9 cellular contexts compared by ENCODE assay signal in genomic region chr2:219125225-219125885, GRCh38. TPM values are rescaled to one million over a fixed set of nuclear protein-coding genes. Genes with fewer than 3 reads are reported as not detected.
DNase-seq lines count a peak whose midpoint lies in the region; ATAC-seq, FAIRE-seq and TF ChIP-seq lines count a peak whose summit lies in the region.
"Had no signal": no experiment of that assay in that cellular context is flagged by ENCODE, and none has a peak within 500 bp of the region (broad histone marks: within the 10 kb centered on the region; RNA-seq: fewer than 3 reads in every experiment).

No MANE protein-coding gene starts in this region.

- H3K4me1 Mint-ChIP-seq in WTC11 = peaks cover 18% of the 10 kb centered on the region

- H3K9me3 ChIP-seq in kidney (ENCODE audit: control insufficient read depth in 1 of 2, low read length in 2 of 2) (no peaks in the 10 kb centered on the region), uterus (no peaks in the 10 kb centered on the region), HAP-1 (no peaks in the 10 kb centered on the region)

- DNase-seq in stimulated activated CD4-positive, alpha-beta T cell treated with anti-CD3 and anti-CD28 coated beads, Interleukin-15, amount 100 ng/mL, for 24 hours = peak; percentile 25
- no peak for DNase-seq in stimulated activated CD4-positive, alpha-beta T cell treated with anti-CD3 and anti-CD28 coated beads, Interleukin-4, amount 100 ng/mL, for 4 hours
- DNase-seq in WTC11 (ENCODE audit: low spot score) (no peak), kidney (peak; percentile 88), uterus (peak; percentile 31 to 61), activated gamma-delta T cell treated with Interleukin-2 at 50 U/mL for 16 hours (no peak), HAP-1 (ENCODE audit: low spot score in 2 of 2) (no peak)
- DNase-seq: activated naive CD4-positive, alpha-beta T cell treated with anti-CD3 and anti-CD28 coated beads for 36 hours had no signal

- H3K4me3 ChIP-seq in kidney (ENCODE audit: low read length in 2 of 2) = peak overlapping the region; percentile 32 to 36
- H3K4me3 ChIP-seq in uterus = no peak overlapping the region
- no peak overlapping the region for H3K4me3 ChIP-seq in HAP-1

- H3K4me1 ChIP-seq in kidney (ENCODE audit: control insufficient read depth in 1 of 2, insufficient read depth in 1 of 2, low read depth in 1 of 2, low read length in 2 of 2) (peaks cover 30 to 42% of the 10 kb centered on the region in 2 donors), uterus (peaks cover 0 to 4% of the 10 kb centered on the region in 2 donors), HAP-1 (no peaks in the 10 kb centered on the region; the same call in 1 of the 2 replicates)

- TF ChIP-seq CTCF in WTC11 (IDR thresholded peaks at IDR 0.05) (no peak), kidney (IDR thresholded peaks at IDR 0.05; ENCODE audit: borderline replicate concordance, extremely low read depth, insufficient read depth) (no peak), uterus (IDR thresholded peaks at IDR 0.05) (no peak)

- no peaks in the 10 kb centered on the region for H3K36me3 ChIP-seq in kidney (ENCODE audit: control insufficient read depth in 1 of 2, insufficient read depth in 2 of 2, low read length in 2 of 2)
- H3K36me3 ChIP-seq in uterus = no peaks in the 10 kb centered on the region
- H3K36me3 ChIP-seq in HAP-1 (replicated peaks) = no peaks in the 10 kb centered on the region

- no peak overlapping the region for H3K27ac Mint-ChIP-seq in WTC11
- H3K27ac Mint-ChIP-seq: activated naive CD4-positive, alpha-beta T cell treated with anti-CD3 and anti-CD28 coated beads for 36 hours had no signal

- no peak overlapping the region for H3K4me3 Mint-ChIP-seq in WTC11
- H3K4me3 Mint-ChIP-seq: activated naive CD4-positive, alpha-beta T cell treated with anti-CD3 and anti-CD28 coated beads for 36 hours had no signal

- H3K36me3 Mint-ChIP-seq in WTC11 = no peaks in the 10 kb centered on the region

- H3K27me3 ChIP-seq in uterus (no peaks in the 10 kb centered on the region), HAP-1 (ENCODE audit: low read depth) (no peaks in the 10 kb centered on the region)

- in situ Hi-C loops in HAP-1 (cut with MboI; ENCODE audit: low sequenced_read_pairs) = no loop called here

- H3K27ac ChIP-seq in kidney (ENCODE audit: low read depth in 2 of 2, low read length in 2 of 2) (peak overlapping the region; percentile 74 to 76), uterus (no peak overlapping the region)

- no peak for TF ChIP-seq POLR2A in uterus (IDR thresholded peaks at IDR 0.05)

- H3K9me3 Mint-ChIP-seq in WTC11 = no peaks in the 10 kb centered on the region
- H3K9me3 Mint-ChIP-seq: activated naive CD4-positive, alpha-beta T cell treated with anti-CD3 and anti-CD28 coated beads for 36 hours had no signal

- no peaks in the 10 kb centered on the region for H3K27me3 Mint-ChIP-seq in WTC11 (ENCODE audit: low read depth)

- intact Hi-C loops in kidney (cut with DNase I) (no loop called here), uterus (cut with DNase I; ENCODE audit: low total_unique reads) (no loop called here)

- no peak for FAIRE-seq in kidney (lab: Jason Lieb, UNC)

- POLR2A ChIA-PET in WTC11 (lab: Charles Lee) = no interaction called here

- ATAC-seq in WTC11 (no peak), HG02763 (IDR thresholded peaks at IDR 0.05; ENCODE audit: unreplicated experiment) (no peak)

- CTCF ChIA-PET in WTC11 (lab: Charles Lee) = interaction anchor here (0.8 to 4.9 kb wide), 6 partner anchors 21 to 96 kb away, joined by 3 to 41 read pairs (median 6); no protein-coding TSS in a partner anchor

- no peak overlapping the region for H3K9ac ChIP-seq in kidney (ENCODE audit: low read length in 2 of 2)

TF ChIP-seq in WTC11, 78 proteins besides CTCF, POLR2A, EP300 and RAD21:
- TF ChIP-seq NFE2L1 (CRISPR knock-in tag; IDR thresholded peaks at IDR 0.05) (no peak), ZNF512 (CRISPR knock-in tag; IDR thresholded peaks at IDR 0.05; ENCODE audit: borderline replicate concordance) (no peak), GABPB1 (CRISPR knock-in tag; IDR thresholded peaks at IDR 0.05) (0 out of 2 replicates have a peak, but pooled peaks have one; percentile 36)
TF ChIP-seq in WTC11: peak in this region for 1.

RNA-seq across cellular contexts. Expression of gene NHEJ1, which starts 35.3 kb away (rescaled TPM):
- 18.4 to 22.3 TPM (median 21.3 TPM) in 3 replicates for total RNA-seq in WTC11 (2021)
- 17.5 TPM for total RNA-seq in kidney
- polyA plus RNA-seq in kidney (ENCODE audit: insufficient read depth, low read depth, low replicate concordance) = 17.7 TPM
- total RNA-seq in uterus = 100 to 1,000 TPM in 1 of 4 donors, 10 to 100 TPM in 3; 15.0 to 162 (median 18.1) TPM

RNA-seq across cellular contexts. Expression of gene SLC23A3, which starts 44.5 kb away (rescaled TPM):
- total RNA-seq in WTC11 (2021) (0.41 to 0.59 TPM (median 0.55 TPM) in 3 replicates), kidney (2.8 TPM), uterus (1 to 10 TPM in 2 of 4 donors, under 1 TPM in 1, not detected in 1; 0.26 to 8.1 (median 1.8) TPM)
- polyA plus RNA-seq in kidney (ENCODE audit: insufficient read depth, low read depth, low replicate concordance) = 10.9 TPM

RNA-seq across cellular contexts. Expression of gene CNPPD1, which starts 51.4 kb away (rescaled TPM):
- 26.7 to 32.8 TPM (median 29.5 TPM) in 3 replicates for total RNA-seq in WTC11 (2021)
- total RNA-seq in kidney = 97.5 TPM
- 131 TPM for polyA plus RNA-seq in kidney (ENCODE audit: insufficient read depth, low read depth, low replicate concordance)
- 10 to 100 TPM in 3 of 4 donors, 1 to 10 TPM in 1; 3.1 to 56.2 (median 35.8) TPM for total RNA-seq in uterus

RNA-seq across cellular contexts. Expression of gene RETREG2, which starts 52.7 kb away (rescaled TPM):
- total RNA-seq in WTC11 (2021) (50.2 to 60.2 TPM (median 52.8 TPM) in 3 replicates), kidney (106 TPM), uterus (100 to 1,000 TPM in 1 of 4 donors, 10 to 100 TPM in 3; 18.2 to 216 (median 74.9) TPM)
- 112 TPM for polyA plus RNA-seq in kidney (ENCODE audit: insufficient read depth, low read depth, low replicate concordance)

Comparison
In these comparisons a context has a peak if more than half of its experiments do, and no peak if none do; other contexts are left out.
1. DNase-seq: peak in stimulated activated CD4-positive, alpha-beta T cell treated with anti-CD3 and anti-CD28 coated beads, Interleukin-15, amount 100 ng/mL, for 24 hours (single experiment), kidney (single experiment) and uterus (2 of 2); none in stimulated activated CD4-positive, alpha-beta T cell treated with anti-CD3 and anti-CD28 coated beads, Interleukin-4, amount 100 ng/mL, for 4 hours (0 of 2), WTC11 (single experiment), activated gamma-delta T cell treated with Interleukin-2 at 50 U/mL for 16 hours (single experiment) and HAP-1 (0 of 2).
2. H3K27ac ChIP-seq: peak in kidney (2 of 2); none in uterus (0 of 2).
3. H3K4me3 ChIP-seq: peak in kidney (2 of 2); none in uterus (0 of 2) and HAP-1 (single experiment).